Comparison of ENCODE assay signal across 1 cellular context in the genomic region with DNA sequence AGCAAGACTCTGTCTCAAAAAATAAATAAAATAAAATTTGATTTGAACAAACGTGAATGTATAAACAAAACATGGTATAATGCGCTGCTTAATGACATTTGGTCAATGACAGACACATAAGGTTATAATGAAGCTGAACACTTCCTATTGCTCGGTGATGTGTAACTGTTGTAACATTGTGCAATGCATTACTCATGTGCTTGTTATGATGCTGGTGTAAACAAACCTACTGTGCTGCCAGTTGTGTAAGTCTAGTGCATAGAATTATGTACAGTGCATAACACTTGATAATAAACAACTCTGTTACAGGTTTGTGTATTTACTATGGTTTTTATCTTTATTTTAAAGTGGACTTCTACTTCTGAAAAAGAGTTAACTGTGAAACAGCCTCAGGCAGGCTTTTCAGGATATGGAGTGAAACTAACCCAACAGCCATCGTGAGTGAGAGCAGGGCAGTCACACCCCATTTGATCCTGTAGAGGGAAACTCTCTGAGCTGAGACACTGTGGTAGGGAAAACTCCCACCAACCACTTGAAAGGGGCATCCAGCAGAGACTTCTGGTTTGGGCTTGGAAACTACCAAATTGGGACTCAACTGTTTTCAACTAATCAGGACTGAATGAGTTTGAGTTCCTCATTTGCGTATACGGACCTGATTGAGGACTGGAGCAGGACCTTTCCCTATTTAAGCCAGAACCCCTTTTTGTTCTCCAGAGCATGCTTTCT.
TF ChIP-seq lines count a peak whose summit lies in the region.

No MANE protein-coding gene starts in this region.

TF ChIP-seq in HepG2, 621 proteins besides CTCF, POLR2A, EP300 and RAD21 (continued from another document and continues in another):
- TF ChIP-seq, protein P1, sequence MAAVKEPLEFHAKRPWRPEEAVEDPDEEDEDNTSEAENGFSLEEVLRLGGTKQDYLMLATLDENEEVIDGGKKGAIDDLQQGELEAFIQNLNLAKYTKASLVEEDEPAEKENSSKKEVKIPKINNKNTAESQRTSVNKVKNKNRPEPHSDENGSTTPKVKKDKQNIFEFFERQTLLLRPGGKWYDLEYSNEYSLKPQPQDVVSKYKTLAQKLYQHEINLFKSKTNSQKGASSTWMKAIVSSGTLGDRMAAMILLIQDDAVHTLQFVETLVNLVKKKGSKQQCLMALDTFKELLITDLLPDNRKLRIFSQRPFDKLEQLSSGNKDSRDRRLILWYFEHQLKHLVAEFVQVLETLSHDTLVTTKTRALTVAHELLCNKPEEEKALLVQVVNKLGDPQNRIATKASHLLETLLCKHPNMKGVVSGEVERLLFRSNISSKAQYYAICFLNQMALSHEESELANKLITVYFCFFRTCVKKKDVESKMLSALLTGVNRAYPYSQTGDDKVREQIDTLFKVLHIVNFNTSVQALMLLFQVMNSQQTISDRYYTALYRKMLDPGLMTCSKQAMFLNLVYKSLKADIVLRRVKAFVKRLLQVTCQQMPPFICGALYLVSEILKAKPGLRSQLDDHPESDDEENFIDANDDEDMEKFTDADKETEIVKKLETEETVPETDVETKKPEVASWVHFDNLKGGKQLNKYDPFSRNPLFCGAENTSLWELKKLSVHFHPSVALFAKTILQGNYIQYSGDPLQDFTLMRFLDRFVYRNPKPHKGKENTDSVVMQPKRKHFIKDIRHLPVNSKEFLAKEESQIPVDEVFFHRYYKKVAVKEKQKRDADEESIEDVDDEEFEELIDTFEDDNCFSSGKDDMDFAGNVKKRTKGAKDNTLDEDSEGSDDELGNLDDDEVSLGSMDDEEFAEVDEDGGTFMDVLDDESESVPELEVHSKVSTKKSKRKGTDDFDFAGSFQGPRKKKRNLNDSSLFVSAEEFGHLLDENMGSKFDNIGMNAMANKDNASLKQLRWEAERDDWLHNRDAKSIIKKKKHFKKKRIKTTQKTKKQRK (IDR thresholded peaks at IDR 0.05; ENCODE audit: low read length) = no peak
- TF ChIP-seq ZNF567 (CRISPR knock-in tag; IDR thresholded peaks at IDR 0.05; ENCODE audit: borderline replicate concordance) = no peak
- TF ChIP-seq ZNF292 (CRISPR knock-in tag; IDR thresholded peaks at IDR 0.05; ENCODE audit: borderline replicate concordance, low read depth) = no peak
- TF ChIP-seq ZNF615 (CRISPR knock-in tag; IDR thresholded peaks at IDR 0.05; ENCODE audit: borderline replicate concordance) = no peak
- no peak for TF ChIP-seq ZNF232 (CRISPR knock-in tag; IDR thresholded peaks at IDR 0.05; ENCODE audit: borderline replicate concordance)
- TF ChIP-seq ZNF205 (CRISPR knock-in tag; IDR thresholded peaks at IDR 0.05) = no peak
- no peak for TF ChIP-seq ZNF670 (CRISPR knock-in tag; IDR thresholded peaks at IDR 0.05; ENCODE audit: borderline replicate concordance)
- TF ChIP-seq ZBTB7B (CRISPR knock-in tag; IDR thresholded peaks at IDR 0.05) = no peak
- TF ChIP-seq MEF2D (CRISPR knock-in tag; IDR thresholded peaks at IDR 0.05) = no peak
- TF ChIP-seq, protein P2, sequence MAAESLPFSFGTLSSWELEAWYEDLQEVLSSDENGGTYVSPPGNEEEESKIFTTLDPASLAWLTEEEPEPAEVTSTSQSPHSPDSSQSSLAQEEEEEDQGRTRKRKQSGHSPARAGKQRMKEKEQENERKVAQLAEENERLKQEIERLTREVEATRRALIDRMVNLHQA (CRISPR knock-in tag; IDR thresholded peaks at IDR 0.05) = no peak
- TF ChIP-seq, protein P3, sequence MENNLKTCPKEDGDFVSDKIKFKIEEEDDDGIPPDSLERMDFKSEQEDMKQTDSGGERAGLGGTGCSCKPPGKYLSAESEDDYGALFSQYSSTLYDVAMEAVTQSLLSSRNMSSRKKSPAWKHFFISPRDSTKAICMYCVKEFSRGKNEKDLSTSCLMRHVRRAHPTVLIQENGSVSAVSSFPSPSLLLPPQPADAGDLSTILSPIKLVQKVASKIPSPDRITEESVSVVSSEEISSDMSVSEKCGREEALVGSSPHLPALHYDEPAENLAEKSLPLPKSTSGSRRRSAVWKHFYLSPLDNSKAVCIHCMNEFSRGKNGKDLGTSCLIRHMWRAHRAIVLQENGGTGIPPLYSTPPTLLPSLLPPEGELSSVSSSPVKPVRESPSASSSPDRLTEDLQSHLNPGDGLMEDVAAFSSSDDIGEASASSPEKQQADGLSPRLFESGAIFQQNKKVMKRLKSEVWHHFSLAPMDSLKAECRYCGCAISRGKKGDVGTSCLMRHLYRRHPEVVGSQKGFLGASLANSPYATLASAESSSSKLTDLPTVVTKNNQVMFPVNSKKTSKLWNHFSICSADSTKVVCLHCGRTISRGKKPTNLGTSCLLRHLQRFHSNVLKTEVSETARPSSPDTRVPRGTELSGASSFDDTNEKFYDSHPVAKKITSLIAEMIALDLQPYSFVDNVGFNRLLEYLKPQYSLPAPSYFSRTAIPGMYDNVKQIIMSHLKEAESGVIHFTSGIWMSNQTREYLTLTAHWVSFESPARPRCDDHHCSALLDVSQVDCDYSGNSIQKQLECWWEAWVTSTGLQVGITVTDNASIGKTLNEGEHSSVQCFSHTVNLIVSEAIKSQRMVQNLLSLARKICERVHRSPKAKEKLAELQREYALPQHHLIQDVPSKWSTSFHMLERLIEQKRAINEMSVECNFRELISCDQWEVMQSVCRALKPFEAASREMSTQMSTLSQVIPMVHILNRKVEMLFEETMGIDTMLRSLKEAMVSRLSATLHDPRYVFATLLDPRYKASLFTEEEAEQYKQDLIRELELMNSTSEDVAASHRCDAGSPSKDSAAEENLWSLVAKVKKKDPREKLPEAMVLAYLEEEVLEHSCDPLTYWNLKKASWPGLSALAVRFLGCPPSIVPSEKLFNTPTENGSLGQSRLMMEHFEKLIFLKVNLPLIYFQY (CRISPR knock-in tag; IDR thresholded peaks at IDR 0.05; ENCODE audit: borderline replicate concordance) = no peak
- TF ChIP-seq ZNF782 (CRISPR knock-in tag; IDR thresholded peaks at IDR 0.05; ENCODE audit: borderline replicate concordance) = no peak
- no peak for TF ChIP-seq ZNF230 (CRISPR knock-in tag; IDR thresholded peaks at IDR 0.05)
- no peak for TF ChIP-seq NKX3-1 (CRISPR knock-in tag; IDR thresholded peaks at IDR 0.05)
- TF ChIP-seq U2AF2 (IDR thresholded peaks at IDR 0.05; ENCODE audit: low read depth, low read length) = no peak
- TF ChIP-seq ELF4 (CRISPR knock-in tag; IDR thresholded peaks at IDR 0.05; ENCODE audit: borderline replicate concordance) = no peak
- no peak for TF ChIP-seq ARHGAP35 (CRISPR knock-in tag; IDR thresholded peaks at IDR 0.05; ENCODE audit: borderline replicate concordance)
- no peak for TF ChIP-seq RBAK (CRISPR knock-in tag; IDR thresholded peaks at IDR 0.05)
- no peak for TF ChIP-seq ZMYM3 (CRISPR knock-in tag; IDR thresholded peaks at IDR 0.05)
- no peak for TF ChIP-seq ZFP41 (CRISPR knock-in tag; IDR thresholded peaks at IDR 0.05; ENCODE audit: borderline replicate concordance)
- TF ChIP-seq ZNF547 (CRISPR knock-in tag; IDR thresholded peaks at IDR 0.05) = no peak
- no peak for TF ChIP-seq ARNT2 (CRISPR knock-in tag; IDR thresholded peaks at IDR 0.05; ENCODE audit: low read depth)
- TF ChIP-seq GFI1 (CRISPR knock-in tag; IDR thresholded peaks at IDR 0.05; ENCODE audit: borderline replicate concordance) = no peak
- no peak for TF ChIP-seq ZNF225 (CRISPR knock-in tag; IDR thresholded peaks at IDR 0.05)
- TF ChIP-seq ZSCAN29 (CRISPR knock-in tag; conservative IDR thresholded peaks at IDR 0.05) = no peak
- TF ChIP-seq HNRNPK (IDR thresholded peaks at IDR 0.05; ENCODE audit: low read depth, low read length, poor library complexity, severe bottlenecking) = no peak
- no peak for TF ChIP-seq ZNF382 (CRISPR knock-in tag; IDR thresholded peaks at IDR 0.05; ENCODE audit: borderline replicate concordance)
- TF ChIP-seq RFXANK (CRISPR knock-in tag; IDR thresholded peaks at IDR 0.05) = no peak
- no peak for TF ChIP-seq HNF4G (IDR thresholded peaks at IDR 0.05; ENCODE audit: borderline replicate concordance, low read depth, low read length)
- TF ChIP-seq HNF4G (CRISPR knock-in tag; IDR thresholded peaks at IDR 0.05; ENCODE audit: borderline replicate concordance, low read depth) = no peak
- no peak for TF ChIP-seq MAF1 (CRISPR knock-in tag; IDR thresholded peaks at IDR 0.05; ENCODE audit: borderline replicate concordance)
- no peak for TF ChIP-seq PHF20 (CRISPR knock-in tag; IDR thresholded peaks at IDR 0.05)
- no peak for TF ChIP-seq JUND (CRISPR knock-in tag; IDR thresholded peaks at IDR 0.05)
- TF ChIP-seq RXRB (CRISPR knock-in tag; IDR thresholded peaks at IDR 0.05; ENCODE audit: borderline replicate concordance) = no peak
- TF ChIP-seq ZNF143 (CRISPR knock-in tag; IDR thresholded peaks at IDR 0.05) = no peak
- no peak for TF ChIP-seq NFKB2 (CRISPR knock-in tag; IDR thresholded peaks at IDR 0.05; ENCODE audit: borderline replicate concordance)
- peak; percentile 32; the same call in 1 of the 2 replicates for TF ChIP-seq BHLHE40 (IDR thresholded peaks at IDR 0.05; ENCODE audit: low read length)
- no peak for TF ChIP-seq TRAFD1 (CRISPR knock-in tag; IDR thresholded peaks at IDR 0.05; ENCODE audit: borderline replicate concordance)
- TF ChIP-seq ZSCAN25 (CRISPR knock-in tag; IDR thresholded peaks at IDR 0.05) = no peak
- no peak for TF ChIP-seq PHF21A (CRISPR knock-in tag; IDR thresholded peaks at IDR 0.05)
- peak; percentile 35; the same call in 1 of the 2 replicates for TF ChIP-seq SALL1 (CRISPR knock-in tag; IDR thresholded peaks at IDR 0.05)
- no peak for TF ChIP-seq DRAP1 (CRISPR knock-in tag; IDR thresholded peaks at IDR 0.05)
- TF ChIP-seq ZNF124 (CRISPR knock-in tag; IDR thresholded peaks at IDR 0.05) = no peak
- TF ChIP-seq HNRNPL (IDR thresholded peaks at IDR 0.05; ENCODE audit: low read depth, low read length) = no peak
- TF ChIP-seq CBX2 (IDR thresholded peaks at IDR 0.05; ENCODE audit: low read depth, low read length) = no peak
- no peak for TF ChIP-seq CBX2 (CRISPR knock-in tag; IDR thresholded peaks at IDR 0.05; ENCODE audit: low read depth)
- no peak for TF ChIP-seq ETS1 (CRISPR knock-in tag; IDR thresholded peaks at IDR 0.05)
- TF ChIP-seq RARA (CRISPR knock-in tag; IDR thresholded peaks at IDR 0.05) = peak; percentile 34; the same call in 1 of the 2 replicates
- TF ChIP-seq, protein P4, sequence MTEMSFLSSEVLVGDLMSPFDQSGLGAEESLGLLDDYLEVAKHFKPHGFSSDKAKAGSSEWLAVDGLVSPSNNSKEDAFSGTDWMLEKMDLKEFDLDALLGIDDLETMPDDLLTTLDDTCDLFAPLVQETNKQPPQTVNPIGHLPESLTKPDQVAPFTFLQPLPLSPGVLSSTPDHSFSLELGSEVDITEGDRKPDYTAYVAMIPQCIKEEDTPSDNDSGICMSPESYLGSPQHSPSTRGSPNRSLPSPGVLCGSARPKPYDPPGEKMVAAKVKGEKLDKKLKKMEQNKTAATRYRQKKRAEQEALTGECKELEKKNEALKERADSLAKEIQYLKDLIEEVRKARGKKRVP (CRISPR knock-in tag; IDR thresholded peaks at IDR 0.05) = peak in 1 of 2 experiments; percentile 97; a peak in 2 of 4 replicates
- no peak for TF ChIP-seq ZNF629 (CRISPR knock-in tag; conservative IDR thresholded peaks at IDR 0.05)
- TF ChIP-seq MEIS2 (CRISPR knock-in tag; IDR thresholded peaks at IDR 0.05) = no peak
- no peak for TF ChIP-seq U2AF1 (optimal IDR thresholded peaks at IDR 0.05; ENCODE audit: low read depth, low read length)
